ENCODE assay signal across 2 cellular contexts in the genomic region with DNA sequence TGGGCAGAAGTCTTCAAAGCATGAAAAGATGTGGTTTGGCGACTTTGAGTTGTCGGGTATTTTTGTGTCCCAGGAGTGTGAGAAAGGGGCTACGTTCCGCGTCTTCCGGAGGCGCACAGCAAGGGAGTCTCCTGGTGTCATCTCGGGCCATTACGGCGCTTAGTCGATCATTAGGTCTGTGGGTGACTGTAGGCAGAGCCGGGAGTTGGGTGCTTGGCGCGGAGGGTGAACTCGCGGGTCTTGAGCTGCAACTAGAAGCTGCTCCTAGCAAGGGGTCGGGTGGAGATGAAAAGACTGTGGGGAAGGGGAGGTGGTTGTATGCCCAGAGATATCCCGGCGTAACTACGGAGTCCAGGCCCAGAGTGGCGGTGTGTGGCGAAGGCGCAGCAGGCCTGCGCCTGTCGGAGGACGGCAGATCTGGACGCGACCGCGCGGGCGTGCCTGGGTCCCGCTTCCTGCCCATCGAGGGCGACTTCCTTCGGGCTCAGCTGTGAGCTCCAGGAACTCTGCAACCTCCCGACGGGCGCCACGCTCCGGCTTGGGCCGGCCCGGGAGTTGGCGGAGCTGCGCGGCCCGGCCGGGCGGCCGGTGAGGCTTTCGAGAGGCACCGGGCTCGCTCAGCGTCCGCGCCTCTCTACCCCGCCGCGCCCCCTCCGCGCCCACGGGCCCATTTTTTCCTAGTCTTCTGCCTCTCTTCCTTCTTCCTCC.
TF ChIP-seq lines count a peak whose summit lies in the region.

No MANE protein-coding gene starts in this region.

TF ChIP-seq in A549, 52 proteins besides CTCF, POLR2A, EP300 and RAD21 (continued from another document):
- TF ChIP-seq FOXS1 (CRISPR knock-in tag; IDR thresholded peaks at IDR 0.05) (no peak), MYC (IDR thresholded peaks at IDR 0.05; ENCODE audit: borderline replicate concordance, low read length) (no peak), HEYL (CRISPR knock-in tag; IDR thresholded peaks at IDR 0.05) (no peak), PHF8 (IDR thresholded peaks at IDR 0.05; ENCODE audit: borderline replicate concordance, low read depth) (no peak), CBX2 (IDR thresholded peaks at IDR 0.05; ENCODE audit: borderline replicate concordance, low read depth) (no peak), NR3C1 (IDR thresholded peaks at IDR 0.05) (no peak), HOXB5 (CRISPR knock-in tag; IDR thresholded peaks at IDR 0.05) (no peak), RARB (CRISPR knock-in tag; IDR thresholded peaks at IDR 0.05) (no peak), NFE2L2 (conservative IDR thresholded peaks at IDR 0.05; ENCODE audit: low read length) (no peak), CBX8 (IDR thresholded peaks at IDR 0.05) (no peak)
- TF ChIP-seq, protein P1, sequence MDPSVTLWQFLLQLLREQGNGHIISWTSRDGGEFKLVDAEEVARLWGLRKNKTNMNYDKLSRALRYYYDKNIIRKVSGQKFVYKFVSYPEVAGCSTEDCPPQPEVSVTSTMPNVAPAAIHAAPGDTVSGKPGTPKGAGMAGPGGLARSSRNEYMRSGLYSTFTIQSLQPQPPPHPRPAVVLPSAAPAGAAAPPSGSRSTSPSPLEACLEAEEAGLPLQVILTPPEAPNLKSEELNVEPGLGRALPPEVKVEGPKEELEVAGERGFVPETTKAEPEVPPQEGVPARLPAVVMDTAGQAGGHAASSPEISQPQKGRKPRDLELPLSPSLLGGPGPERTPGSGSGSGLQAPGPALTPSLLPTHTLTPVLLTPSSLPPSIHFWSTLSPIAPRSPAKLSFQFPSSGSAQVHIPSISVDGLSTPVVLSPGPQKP (IDR thresholded peaks at IDR 0.05; ENCODE audit: low read depth, low read length): no peak
- TF ChIP-seq, protein P2, sequence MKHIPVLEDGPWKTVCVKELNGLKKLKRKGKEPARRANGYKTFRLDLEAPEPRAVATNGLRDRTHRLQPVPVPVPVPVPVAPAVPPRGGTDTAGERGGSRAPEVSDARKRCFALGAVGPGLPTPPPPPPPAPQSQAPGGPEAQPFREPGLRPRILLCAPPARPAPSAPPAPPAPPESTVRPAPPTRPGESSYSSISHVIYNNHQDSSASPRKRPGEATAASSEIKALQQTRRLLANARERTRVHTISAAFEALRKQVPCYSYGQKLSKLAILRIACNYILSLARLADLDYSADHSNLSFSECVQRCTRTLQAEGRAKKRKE (CRISPR knock-in tag; IDR thresholded peaks at IDR 0.05; ENCODE audit: low read depth): no peak
- TF ChIP-seq, protein P3, sequence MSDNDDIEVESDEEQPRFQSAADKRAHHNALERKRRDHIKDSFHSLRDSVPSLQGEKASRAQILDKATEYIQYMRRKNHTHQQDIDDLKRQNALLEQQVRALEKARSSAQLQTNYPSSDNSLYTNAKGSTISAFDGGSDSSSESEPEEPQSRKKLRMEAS (IDR thresholded peaks at IDR 0.05): no peak
- TF ChIP-seq, protein P4, sequence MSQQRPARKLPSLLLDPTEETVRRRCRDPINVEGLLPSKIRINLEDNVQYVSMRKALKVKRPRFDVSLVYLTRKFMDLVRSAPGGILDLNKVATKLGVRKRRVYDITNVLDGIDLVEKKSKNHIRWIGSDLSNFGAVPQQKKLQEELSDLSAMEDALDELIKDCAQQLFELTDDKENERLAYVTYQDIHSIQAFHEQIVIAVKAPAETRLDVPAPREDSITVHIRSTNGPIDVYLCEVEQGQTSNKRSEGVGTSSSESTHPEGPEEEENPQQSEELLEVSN (IDR thresholded peaks at IDR 0.05; ENCODE audit: borderline replicate concordance, low read depth): no peak
- TF ChIP-seq, protein P5, sequence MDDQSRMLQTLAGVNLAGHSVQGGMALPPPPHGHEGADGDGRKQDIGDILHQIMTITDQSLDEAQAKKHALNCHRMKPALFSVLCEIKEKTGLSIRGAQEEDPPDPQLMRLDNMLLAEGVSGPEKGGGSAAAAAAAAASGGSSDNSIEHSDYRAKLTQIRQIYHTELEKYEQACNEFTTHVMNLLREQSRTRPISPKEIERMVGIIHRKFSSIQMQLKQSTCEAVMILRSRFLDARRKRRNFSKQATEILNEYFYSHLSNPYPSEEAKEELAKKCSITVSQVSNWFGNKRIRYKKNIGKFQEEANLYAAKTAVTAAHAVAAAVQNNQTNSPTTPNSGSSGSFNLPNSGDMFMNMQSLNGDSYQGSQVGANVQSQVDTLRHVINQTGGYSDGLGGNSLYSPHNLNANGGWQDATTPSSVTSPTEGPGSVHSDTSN (IDR thresholded peaks at IDR 0.05): no peak

TF ChIP-seq in HepG2, 621 proteins besides CTCF, POLR2A, EP300 and RAD21 (continued from another document):
- TF ChIP-seq GABPA (IDR thresholded peaks at IDR 0.05; ENCODE audit: low read depth, low read length): 0 out of 2 replicates have a peak, but pooled peaks have one; percentile 15
- TF ChIP-seq GABPA (CRISPR knock-in tag; IDR thresholded peaks at IDR 0.05; ENCODE audit: low read depth): no peak
- TF ChIP-seq SPEN (CRISPR knock-in tag; IDR thresholded peaks at IDR 0.05; ENCODE audit: low read depth): 0 out of 2 replicates have a peak, but pooled peaks have one; percentile 16
- TF ChIP-seq, protein P6, sequence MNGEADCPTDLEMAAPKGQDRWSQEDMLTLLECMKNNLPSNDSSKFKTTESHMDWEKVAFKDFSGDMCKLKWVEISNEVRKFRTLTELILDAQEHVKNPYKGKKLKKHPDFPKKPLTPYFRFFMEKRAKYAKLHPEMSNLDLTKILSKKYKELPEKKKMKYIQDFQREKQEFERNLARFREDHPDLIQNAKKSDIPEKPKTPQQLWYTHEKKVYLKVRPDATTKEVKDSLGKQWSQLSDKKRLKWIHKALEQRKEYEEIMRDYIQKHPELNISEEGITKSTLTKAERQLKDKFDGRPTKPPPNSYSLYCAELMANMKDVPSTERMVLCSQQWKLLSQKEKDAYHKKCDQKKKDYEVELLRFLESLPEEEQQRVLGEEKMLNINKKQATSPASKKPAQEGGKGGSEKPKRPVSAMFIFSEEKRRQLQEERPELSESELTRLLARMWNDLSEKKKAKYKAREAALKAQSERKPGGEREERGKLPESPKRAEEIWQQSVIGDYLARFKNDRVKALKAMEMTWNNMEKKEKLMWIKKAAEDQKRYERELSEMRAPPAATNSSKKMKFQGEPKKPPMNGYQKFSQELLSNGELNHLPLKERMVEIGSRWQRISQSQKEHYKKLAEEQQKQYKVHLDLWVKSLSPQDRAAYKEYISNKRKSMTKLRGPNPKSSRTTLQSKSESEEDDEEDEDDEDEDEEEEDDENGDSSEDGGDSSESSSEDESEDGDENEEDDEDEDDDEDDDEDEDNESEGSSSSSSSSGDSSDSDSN (CRISPR knock-in tag; IDR thresholded peaks at IDR 0.05): peak; percentile 38; the same call in 1 of the 2 replicates
- no peak for TF ChIP-seq SOX13 (IDR thresholded peaks at IDR 0.05)
- TF ChIP-seq SOX13 (CRISPR knock-in tag; conservative IDR thresholded peaks at IDR 0.05 in 1 of 2, IDR thresholded peaks at IDR 0.05 in 1 of 2): no peak
- TF ChIP-seq, protein P7, sequence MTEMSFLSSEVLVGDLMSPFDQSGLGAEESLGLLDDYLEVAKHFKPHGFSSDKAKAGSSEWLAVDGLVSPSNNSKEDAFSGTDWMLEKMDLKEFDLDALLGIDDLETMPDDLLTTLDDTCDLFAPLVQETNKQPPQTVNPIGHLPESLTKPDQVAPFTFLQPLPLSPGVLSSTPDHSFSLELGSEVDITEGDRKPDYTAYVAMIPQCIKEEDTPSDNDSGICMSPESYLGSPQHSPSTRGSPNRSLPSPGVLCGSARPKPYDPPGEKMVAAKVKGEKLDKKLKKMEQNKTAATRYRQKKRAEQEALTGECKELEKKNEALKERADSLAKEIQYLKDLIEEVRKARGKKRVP (CRISPR knock-in tag; IDR thresholded peaks at IDR 0.05): no peak
- TF ChIP-seq, protein P8, sequence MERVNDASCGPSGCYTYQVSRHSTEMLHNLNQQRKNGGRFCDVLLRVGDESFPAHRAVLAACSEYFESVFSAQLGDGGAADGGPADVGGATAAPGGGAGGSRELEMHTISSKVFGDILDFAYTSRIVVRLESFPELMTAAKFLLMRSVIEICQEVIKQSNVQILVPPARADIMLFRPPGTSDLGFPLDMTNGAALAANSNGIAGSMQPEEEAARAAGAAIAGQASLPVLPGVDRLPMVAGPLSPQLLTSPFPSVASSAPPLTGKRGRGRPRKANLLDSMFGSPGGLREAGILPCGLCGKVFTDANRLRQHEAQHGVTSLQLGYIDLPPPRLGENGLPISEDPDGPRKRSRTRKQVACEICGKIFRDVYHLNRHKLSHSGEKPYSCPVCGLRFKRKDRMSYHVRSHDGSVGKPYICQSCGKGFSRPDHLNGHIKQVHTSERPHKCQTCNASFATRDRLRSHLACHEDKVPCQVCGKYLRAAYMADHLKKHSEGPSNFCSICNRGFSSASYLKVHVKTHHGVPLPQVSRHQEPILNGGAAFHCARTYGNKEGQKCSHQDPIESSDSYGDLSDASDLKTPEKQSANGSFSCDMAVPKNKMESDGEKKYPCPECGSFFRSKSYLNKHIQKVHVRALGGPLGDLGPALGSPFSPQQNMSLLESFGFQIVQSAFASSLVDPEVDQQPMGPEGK (CRISPR knock-in tag; IDR thresholded peaks at IDR 0.05): no peak
- TF ChIP-seq, protein P9, sequence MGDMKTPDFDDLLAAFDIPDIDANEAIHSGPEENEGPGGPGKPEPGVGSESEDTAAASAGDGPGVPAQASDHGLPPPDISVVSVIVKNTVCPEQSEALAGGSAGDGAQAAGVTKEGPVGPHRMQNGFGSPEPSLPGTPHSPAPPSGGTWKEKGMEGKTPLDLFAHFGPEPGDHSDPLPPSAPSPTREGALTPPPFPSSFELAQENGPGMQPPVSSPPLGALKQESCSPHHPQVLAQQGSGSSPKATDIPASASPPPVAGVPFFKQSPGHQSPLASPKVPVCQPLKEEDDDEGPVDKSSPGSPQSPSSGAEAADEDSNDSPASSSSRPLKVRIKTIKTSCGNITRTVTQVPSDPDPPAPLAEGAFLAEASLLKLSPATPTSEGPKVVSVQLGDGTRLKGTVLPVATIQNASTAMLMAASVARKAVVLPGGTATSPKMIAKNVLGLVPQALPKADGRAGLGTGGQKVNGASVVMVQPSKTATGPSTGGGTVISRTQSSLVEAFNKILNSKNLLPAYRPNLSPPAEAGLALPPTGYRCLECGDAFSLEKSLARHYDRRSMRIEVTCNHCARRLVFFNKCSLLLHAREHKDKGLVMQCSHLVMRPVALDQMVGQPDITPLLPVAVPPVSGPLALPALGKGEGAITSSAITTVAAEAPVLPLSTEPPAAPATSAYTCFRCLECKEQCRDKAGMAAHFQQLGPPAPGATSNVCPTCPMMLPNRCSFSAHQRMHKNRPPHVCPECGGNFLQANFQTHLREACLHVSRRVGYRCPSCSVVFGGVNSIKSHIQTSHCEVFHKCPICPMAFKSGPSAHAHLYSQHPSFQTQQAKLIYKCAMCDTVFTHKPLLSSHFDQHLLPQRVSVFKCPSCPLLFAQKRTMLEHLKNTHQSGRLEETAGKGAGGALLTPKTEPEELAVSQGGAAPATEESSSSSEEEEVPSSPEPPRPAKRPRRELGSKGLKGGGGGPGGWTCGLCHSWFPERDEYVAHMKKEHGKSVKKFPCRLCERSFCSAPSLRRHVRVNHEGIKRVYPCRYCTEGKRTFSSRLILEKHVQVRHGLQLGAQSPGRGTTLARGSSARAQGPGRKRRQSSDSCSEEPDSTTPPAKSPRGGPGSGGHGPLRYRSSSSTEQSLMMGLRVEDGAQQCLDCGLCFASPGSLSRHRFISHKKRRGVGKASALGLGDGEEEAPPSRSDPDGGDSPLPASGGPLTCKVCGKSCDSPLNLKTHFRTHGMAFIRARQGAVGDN (CRISPR knock-in tag; IDR thresholded peaks at IDR 0.05): 0 out of 2 replicates have a peak, but pooled peaks have one; percentile 27
- TF ChIP-seq ZNF552 (CRISPR knock-in tag; IDR thresholded peaks at IDR 0.05; ENCODE audit: borderline replicate concordance): no peak
- TF ChIP-seq NFIB (CRISPR knock-in tag; IDR thresholded peaks at IDR 0.05; ENCODE audit: borderline replicate concordance): no peak
- TF ChIP-seq ZFP37 (CRISPR knock-in tag; IDR thresholded peaks at IDR 0.05; ENCODE audit: borderline replicate concordance): no peak
- no peak for TF ChIP-seq TBP (CRISPR knock-in tag; IDR thresholded peaks at IDR 0.05)
- TF ChIP-seq RELA (CRISPR knock-in tag; IDR thresholded peaks at IDR 0.05): no peak
- TF ChIP-seq ZNF777 (CRISPR knock-in tag; IDR thresholded peaks at IDR 0.05): peak; percentile 72; the same call in 1 of the 2 replicates
